17 cellular contexts compared by ENCODE assay signal in genomic region chr18:58324824-58325520, GRCh38.
"Had no signal": no experiment of that assay in that cellular context is flagged by ENCODE, and none has a peak within 500 bp of the region (broad histone marks: within the 10 kb centered on the region; RNA-seq: fewer than 3 reads in every experiment).

No MANE protein-coding gene starts in this region.

- H3K36me3 ChIP-seq: neutrophil had no signal

- H3K36me3 Mint-ChIP-seq: naive thymus-derived CD4-positive, alpha-beta T cell; stimulated activated effector memory CD8-positive, alpha-beta T cell treated with anti-CD3 and anti-CD28 coated beads, Interleukin-12 subunit alpha, Interleukin-12 subunit beta, amount 100 ng/mL, for 72 hours had no signal

- H3K4me1 ChIP-seq: testis had no signal

- H3K27me3 Mint-ChIP-seq: stimulated activated naive CD8-positive, alpha-beta T cell treated with anti-CD3 and anti-CD28 coated beads, Interleukin-15, Interleukin-2, amounts not matched to agents 100 ng/mL and 50 ng/mL, for 24 hours had no signal

- H3K9me3 Mint-ChIP-seq: naive thymus-derived CD4-positive, alpha-beta T cell; stimulated activated effector memory CD8-positive, alpha-beta T cell treated with anti-CD3 and anti-CD28 coated beads, Interleukin-12 subunit alpha, Interleukin-12 subunit beta, amount 100 ng/mL, for 72 hours; stimulated activated naive CD8-positive, alpha-beta T cell treated with anti-CD3 and anti-CD28 coated beads, Interleukin-15, Interleukin-2, amounts not matched to agents 100 ng/mL and 50 ng/mL, for 24 hours had no signal

- ATAC-seq: esophagus mucosa; naive thymus-derived CD4-positive, alpha-beta T cell; stimulated activated effector memory CD8-positive, alpha-beta T cell treated with anti-CD3 and anti-CD28 coated beads, Interleukin-12 subunit alpha, Interleukin-12 subunit beta, amount 100 ng/mL, for 72 hours; upper lobe of right lung had no signal

- H3K27ac Mint-ChIP-seq: naive thymus-derived CD4-positive, alpha-beta T cell; stimulated activated effector memory CD8-positive, alpha-beta T cell treated with anti-CD3 and anti-CD28 coated beads, Interleukin-12 subunit alpha, Interleukin-12 subunit beta, amount 100 ng/mL, for 72 hours; stimulated activated naive CD8-positive, alpha-beta T cell treated with anti-CD3 and anti-CD28 coated beads, Interleukin-15, Interleukin-2, amounts not matched to agents 100 ng/mL and 50 ng/mL, for 24 hours had no signal

- H3K27me3 ChIP-seq: heart right ventricle, neutrophil, testis, tibial nerve, upper lobe of right lung had no signal

- H3K4me3 ChIP-seq: heart right ventricle, smooth muscle cell, testis, tibial nerve, upper lobe of right lung had no signal

- H3K4me1 Mint-ChIP-seq: stimulated activated effector memory CD8-positive, alpha-beta T cell treated with anti-CD3 and anti-CD28 coated beads, Interleukin-12 subunit alpha, Interleukin-12 subunit beta, amount 100 ng/mL, for 72 hours had no signal

- FAIRE-seq: endometrium, frontal cortex had no signal

- H3K4me3 Mint-ChIP-seq: naive thymus-derived CD4-positive, alpha-beta T cell; stimulated activated effector memory CD8-positive, alpha-beta T cell treated with anti-CD3 and anti-CD28 coated beads, Interleukin-12 subunit alpha, Interleukin-12 subunit beta, amount 100 ng/mL, for 72 hours; stimulated activated naive CD8-positive, alpha-beta T cell treated with anti-CD3 and anti-CD28 coated beads, Interleukin-15, Interleukin-2, amounts not matched to agents 100 ng/mL and 50 ng/mL, for 24 hours had no signal

- H3K9me3 ChIP-seq: heart right ventricle, neutrophil, testis, tibial nerve, upper lobe of right lung had no signal

- H3K27ac ChIP-seq: heart right ventricle, neutrophil, testis, tibial nerve, upper lobe of right lung had no signal

- DNase-seq: effector memory CD4-positive, alpha-beta T cell; heart right ventricle; hypothalamus; kidney glomerular epithelial cell; naive thymus-derived CD4-positive, alpha-beta T cell; stimulated activated CD4-positive, alpha-beta T cell treated with anti-CD3 and anti-CD28 coated beads, Interleukin-4, amount 100 ng/mL, for 1 hour; stimulated activated CD8-positive, alpha-beta memory T cell treated with anti-CD3 and anti-CD28 coated beads, Interleukin-4, amount 100 ng/mL, for 48 hours; testis; upper lobe of right lung had no signal

- H3K4me2 ChIP-seq: smooth muscle cell had no signal
